In the genomic region with DNA sequence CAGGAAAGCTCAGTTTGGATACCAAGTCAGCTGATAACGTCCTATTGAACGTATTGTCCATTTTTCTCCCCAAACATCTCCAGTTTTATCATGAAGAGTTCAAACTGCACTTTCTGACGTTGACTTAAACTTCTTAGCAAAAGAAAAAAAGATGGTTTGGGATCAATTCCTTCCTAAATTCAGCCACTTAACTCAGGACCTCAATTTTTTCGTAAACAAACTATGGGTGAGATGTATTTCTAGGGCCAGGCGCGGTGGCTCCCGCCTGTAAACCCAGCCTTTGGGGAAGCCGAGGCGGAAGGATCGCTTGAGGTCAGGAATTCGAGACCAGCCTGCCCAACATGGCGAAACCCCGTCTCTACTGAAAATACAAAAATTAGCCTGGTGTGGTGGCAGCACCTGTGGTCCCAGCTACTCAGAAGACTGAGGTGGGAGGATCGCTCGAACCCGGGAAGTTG, we compare ENCODE assay signal across 8 cellular contexts. TPM values are rescaled to one million over a fixed set of nuclear protein-coding genes. Genes with fewer than 3 reads are reported as not detected.
DNase-seq lines count a peak whose midpoint lies in the region; ATAC-seq and TF ChIP-seq lines count a peak whose summit lies in the region.

No MANE protein-coding gene starts in this region.

- no peak for TF ChIP-seq POLR2A in Peyer's patch (IDR thresholded peaks at IDR 0.05)

- WGBS in esophagus, 2 donors: 56 to 57% methylated on average over 16 of the region's 16 CpGs
- 44 to 57% (median 52%) methylated on average over 16 of the region's 16 CpGs for WGBS in psoas muscle, 3 donors

- H3K9me3 ChIP-seq in Peyer's patch (no peaks in the 10 kb centered on the region), esophagus (ENCODE audit: control insufficient read depth in 2 of 2, insufficient read depth in 1 of 2, low read depth in 1 of 2, low read length in 1 of 2) (no peaks in the 10 kb centered on the region), psoas muscle (no peaks in the 10 kb centered on the region)

- intact Hi-C loops in psoas muscle (cut with DNase I): no loop called here
- intact Hi-C loops in sciatic nerve (cut with DNase I): no loop called here

- ATAC-seq in psoas muscle (no peak), HG03565 (IDR thresholded peaks at IDR 0.05; ENCODE audit: unreplicated experiment) (no peak), sciatic nerve (no peak)

- no peak for DNase-seq in Peyer's patch
- DNase-seq in psoas muscle: no peak
- DNase-seq in HuH-7.5 (ENCODE audit: low spot score): no peak
- no peak for DNase-seq in NCI-H1105 treated with DMSO at 0.1 percent for 48 hours (lab: John Stamatoyannopoulos, UW)
- DNase-seq in sciatic nerve (ENCODE audit: low spot score): no peak

- peak overlapping the region in 2 of 4 donors; percentile 81 to 88 for H3K27ac ChIP-seq in Peyer's patch
- peak overlapping the region in 1 of 2 donors; percentile 66 for H3K27ac ChIP-seq in esophagus (ENCODE audit: low read depth in 2 of 2, low read length in 1 of 2)
- H3K27ac ChIP-seq in psoas muscle: peak overlapping the region; percentile 92

- H3K4me3 ChIP-seq in GM08714 (ENCODE audit: low read length) (peak overlapping the region; percentile 81; the same call in 1 of the 2 replicates), Peyer's patch (peak overlapping the region; percentile 73 to 93 (median 82)), esophagus (ENCODE audit: low read depth in 1 of 2, low read length in 2 of 2) (peak overlapping the region; percentile 80 to 88), psoas muscle (peak overlapping the region; percentile 93)

- H3K4me1 ChIP-seq in Peyer's patch (peaks cover 0 to 14% (median 6%) of the 10 kb centered on the region in 4 donors), esophagus (ENCODE audit: control insufficient read depth in 2 of 2, insufficient read depth in 2 of 2, low read length in 1 of 2) (peaks cover 5 to 13% of the 10 kb centered on the region in 2 donors), psoas muscle (peaks cover 13% of the 10 kb centered on the region)

- no peak for TF ChIP-seq CTCF in Peyer's patch (IDR thresholded peaks at IDR 0.05)
- TF ChIP-seq CTCF in psoas muscle (IDR thresholded peaks at IDR 0.05): no peak

- H3K36me3 ChIP-seq in Peyer's patch: peaks cover 0 to 7% (median 0%) of the 10 kb centered on the region in 3 donors
- H3K36me3 ChIP-seq in esophagus (ENCODE audit: control insufficient read depth in 2 of 2, insufficient read depth in 2 of 2, low read length in 1 of 2): peaks cover 0 to 2% of the 10 kb centered on the region in 2 donors
- H3K36me3 ChIP-seq in psoas muscle (ENCODE audit: insufficient read depth in 1 of 2, low read depth in 1 of 2): peaks cover 0 to 4% of the 10 kb centered on the region in 2 donors

- no peaks in the 10 kb centered on the region for H3K27me3 ChIP-seq in Peyer's patch
- no peaks in the 10 kb centered on the region for H3K27me3 ChIP-seq in esophagus (ENCODE audit: control insufficient read depth in 1 of 2, insufficient read depth in 2 of 2, low read length in 2 of 2)
- no peaks in the 10 kb centered on the region for H3K27me3 ChIP-seq in psoas muscle (ENCODE audit: insufficient read depth in 3 of 3, low read length in 2 of 3)

RNA-seq across cellular contexts. Expression of a gene that starts 0.5 kb away (rescaled TPM):
- total RNA-seq in Peyer's patch (100 to 1,000 TPM in 1 of 4 donors, 10 to 100 TPM in 3; 49.6 to 120 (median 94.2) TPM), psoas muscle (10 to 100 TPM; 60.6 to 83.9 (median 74.1) TPM), sciatic nerve (48.9 TPM)
- polyA plus RNA-seq in esophagus (10 to 100 TPM; 41.3 to 43.4 TPM), psoas muscle (100 to 1,000 TPM in 1 of 3 donors, 10 to 100 TPM in 2; 72.9 to 145 (median 74.2) TPM)

RNA-seq across cellular contexts. Expression of a gene that starts 33.4 kb away (rescaled TPM):
- total RNA-seq in Peyer's patch: 10 to 100 TPM; 17.2 to 94.9 (median 32.1) TPM
- polyA plus RNA-seq in esophagus: 1 to 10 TPM; 4.7 to 5.7 TPM
- total RNA-seq in psoas muscle: 10 to 100 TPM; 18.6 to 26.3 (median 23.2) TPM
- polyA plus RNA-seq in psoas muscle: 10 to 100 TPM in 2 of 3 donors, 1 to 10 TPM in 1; 7.7 to 21.5 (median 10.7) TPM
- 38.9 TPM for total RNA-seq in sciatic nerve
